Comparison of ENCODE assay signal across 11 cellular contexts in the genomic region with DNA sequence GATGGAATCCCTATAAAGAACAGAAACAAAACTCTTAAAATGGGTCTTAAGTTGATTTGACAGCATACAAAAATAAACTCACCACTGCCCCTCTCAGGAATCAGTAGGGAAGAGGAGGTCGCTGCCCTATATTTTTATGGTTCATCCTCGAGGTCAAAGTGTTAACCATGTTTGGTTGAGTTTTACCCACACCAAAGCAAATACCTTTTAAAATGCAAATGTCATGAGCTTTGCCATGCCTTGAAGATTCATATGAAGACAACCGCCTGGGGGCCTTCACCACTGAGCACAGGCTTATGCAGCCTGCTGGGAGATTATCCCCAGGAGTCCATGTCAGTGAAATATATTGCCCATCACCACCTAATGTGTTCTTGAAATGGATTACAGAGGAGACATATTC.
DNase-seq lines count a peak whose midpoint lies in the region; ATAC-seq lines count a peak whose summit lies in the region.
"Had no signal": no experiment of that assay in that cellular context is flagged by ENCODE, and none has a peak within 500 bp of the region (broad histone marks: within the 10 kb centered on the region; RNA-seq: fewer than 3 reads in every experiment).

No MANE protein-coding gene starts in this region.

- ATAC-seq in GM18520 (IDR thresholded peaks at IDR 0.05; ENCODE audit: unreplicated experiment) (peak; percentile 52), GM21723 (IDR thresholded peaks at IDR 0.05; ENCODE audit: unreplicated experiment) (no peak)
- ATAC-seq: upper lobe of right lung had no signal

- peak overlapping the region; percentile 52 to 94 (median 83) for H3K27ac Mint-ChIP-seq in CD4-positive, alpha-beta memory T cell
- peak overlapping the region; percentile 1 for H3K27ac Mint-ChIP-seq in dendritic cell treated with granulocyte-macrophage colony-stimulating factor and Interleukin-4, amounts not matched to agents 40 ng/mL and 50 ng/mL, for 4 days

- peak; percentile 58 to 77 (median 72) for DNase-seq in CD4-positive, alpha-beta memory T cell
- DNase-seq in SW480 (ENCODE audit: low spot score) (peak; percentile 25), mesenteric fat pad (ENCODE audit: low spot score) (no peak), NCI-H2171 treated with DMSO at 0.1 percent for 48 hours (lab: John Stamatoyannopoulos, UW) (no peak)
- DNase-seq: Calu3, NCI-H1930, upper lobe of right lung had no signal

- peak overlapping the region in 7 of 8 donors; percentile 32 to 73 (median 54) for H3K4me3 Mint-ChIP-seq in CD4-positive, alpha-beta memory T cell
- H3K4me3 Mint-ChIP-seq in dendritic cell treated with granulocyte-macrophage colony-stimulating factor and Interleukin-4, amounts not matched to agents 40 ng/mL and 50 ng/mL, for 4 days, result no peak overlapping the region

- peaks cover 20 to 33% of the 10 kb centered on the region in 2 donors for H3K36me3 Mint-ChIP-seq in CD4-positive, alpha-beta memory T cell
- peaks cover 84% of the 10 kb centered on the region for H3K36me3 Mint-ChIP-seq in dendritic cell treated with granulocyte-macrophage colony-stimulating factor and Interleukin-4, amounts not matched to agents 40 ng/mL and 50 ng/mL, for 4 days (ENCODE audit: low read depth)

- CTCF ChIA-PET in CD4-positive, alpha-beta memory T cell (lab: Charles Lee; ENCODE audit: partially characterized antibody), result interaction anchor here (0.7 to 11.4 kb wide), 17 partner anchors 14 to 342 kb away, joined by 3 to 171 read pairs (median 5); a partner anchor contains a TSS

- no peak overlapping the region for H3K4me3 ChIP-seq in CD4-positive, alpha-beta memory T cell (ENCODE audit: low read length in 2 of 2)
- H3K4me3 ChIP-seq: upper lobe of right lung had no signal

- H3K4me1 Mint-ChIP-seq in CD4-positive, alpha-beta memory T cell, result peaks cover 24 to 49% (median 31%) of the 10 kb centered on the region in 4 donors
- H3K4me1 Mint-ChIP-seq in dendritic cell treated with granulocyte-macrophage colony-stimulating factor and Interleukin-4, amounts not matched to agents 40 ng/mL and 50 ng/mL, for 4 days (ENCODE audit: low read depth), result peaks cover 7% of the 10 kb centered on the region

- H3K27ac ChIP-seq in CD4-positive, alpha-beta memory T cell (ENCODE audit: low read depth, low read length), result no peak overlapping the region
- H3K27ac ChIP-seq: RWPE1, upper lobe of right lung had no signal

- no peaks in the 10 kb centered on the region for H3K9me3 ChIP-seq in CD4-positive, alpha-beta memory T cell (ENCODE audit: control insufficient read depth in 1 of 2, low read length in 2 of 2)
- H3K9me3 ChIP-seq: upper lobe of right lung had no signal

- POLR2A ChIA-PET in CD4-positive, alpha-beta memory T cell (lab: Charles Lee; ENCODE audit: partially characterized antibody), result interaction anchor here (0.6 to 25.0 kb wide), 22 partner anchors 9 to 83 kb away, joined by 3 to 687 read pairs (median 4); a partner anchor contains a TSS

- H3K27me3 ChIP-seq in CD4-positive, alpha-beta memory T cell (ENCODE audit: insufficient read depth, low read length), result no peaks in the 10 kb centered on the region
- H3K27me3 ChIP-seq: upper lobe of right lung had no signal

- intact Hi-C loops in CD4-positive, alpha-beta memory T cell (cut with micrococcal nuclease), result loop anchor here (1.0 to 2.0 kb wide), 5 partner anchors 14 to 84 kb away; a partner anchor contains a TSS
- intact Hi-C loops in dendritic cell treated with granulocyte-macrophage colony-stimulating factor and Interleukin-4, amounts not matched to agents 40 ng/mL and 50 ng/mL, for 4 days (cut with micrococcal nuclease), result no loop called here

- H3K27me3 Mint-ChIP-seq in CD4-positive, alpha-beta memory T cell, result no peaks in the 10 kb centered on the region
- H3K27me3 Mint-ChIP-seq in dendritic cell treated with granulocyte-macrophage colony-stimulating factor and Interleukin-4, amounts not matched to agents 40 ng/mL and 50 ng/mL, for 4 days, result no peaks in the 10 kb centered on the region

- H3K4me1 ChIP-seq in CD4-positive, alpha-beta memory T cell (ENCODE audit: insufficient read depth, low read length), result peaks cover 29% of the 10 kb centered on the region
- H3K4me1 ChIP-seq: upper lobe of right lung had no signal

- no peaks in the 10 kb centered on the region for H3K9me3 Mint-ChIP-seq in CD4-positive, alpha-beta memory T cell
- no peaks in the 10 kb centered on the region for H3K9me3 Mint-ChIP-seq in dendritic cell treated with granulocyte-macrophage colony-stimulating factor and Interleukin-4, amounts not matched to agents 40 ng/mL and 50 ng/mL, for 4 days

- no peaks in the 10 kb centered on the region for H3K36me3 ChIP-seq in CD4-positive, alpha-beta memory T cell (ENCODE audit: insufficient read depth, low read length)

Comparison
In these comparisons a context has a peak if more than half of its experiments do, and no peak if none do; other contexts are left out.
1. DNase-seq: peak in CD4-positive, alpha-beta memory T cell (5 of 5) and SW480 (single experiment); none in mesenteric fat pad (single experiment) and NCI-H2171 treated with DMSO at 0.1 percent for 48 hours (single experiment).